ENCODE assay signal across 31 cellular contexts in the genomic region with DNA sequence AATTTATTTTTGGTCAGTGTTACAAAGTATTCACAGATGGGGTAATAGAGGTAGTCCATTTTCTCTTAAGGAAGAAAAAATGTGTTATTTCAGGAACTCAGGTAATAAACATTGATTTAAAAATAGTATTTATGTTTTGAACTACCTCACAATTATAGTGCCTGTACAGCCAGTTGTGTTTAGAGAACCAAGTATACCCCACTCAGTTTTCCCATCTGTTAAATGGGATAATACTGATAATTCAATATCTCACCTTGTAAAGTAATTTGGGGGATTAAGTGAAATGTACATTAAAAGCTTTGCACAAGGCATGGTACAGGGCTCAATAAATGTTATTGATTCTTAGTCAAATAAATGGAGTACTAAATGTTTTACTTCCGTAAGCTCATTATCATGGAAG.
"Had no signal": no experiment of that assay in that cellular context is flagged by ENCODE, and none has a peak within 500 bp of the region (broad histone marks: within the 10 kb centered on the region; RNA-seq: fewer than 3 reads in every experiment).

No MANE protein-coding gene starts in this region.

- H3K27ac ChIP-seq: neutrophil, parathyroid adenoma, psoas muscle, skin epidermis, spleen, suprapubic skin, testis, tibial artery, transverse colon, upper lobe of right lung, uterus had no signal

- H3K4me2 ChIP-seq: smooth muscle cell had no signal

- H3K9me3 Mint-ChIP-seq: naive thymus-derived CD8-positive, alpha-beta T cell; natural killer cell treated with Interleukin-12 subunit alpha and Interleukin-12 subunit beta and Interleukin-15 and Interleukin-18, amount 100 ng/mL, for 72 hours; nephron progenitor cell; neural crest cell; stimulated activated memory B cell treated with anti-CD40 and anti-IgM and Interleukin-4, amounts not matched to agents 10 μg/mL and 1 μg/mL and 100 μg/mL, for 72 hours; stimulated activated naive CD8-positive, alpha-beta T cell treated with anti-CD3 and anti-CD28 coated beads, Interleukin-15, amount 100 ng/mL, for 72 hours; type B pancreatic cell had no signal

- H3K9me3 ChIP-seq: neutrophil, psoas muscle, spleen, suprapubic skin, testis, tibial artery, transverse colon, upper lobe of right lung, uterus had no signal

- H3K9ac ChIP-seq: parathyroid adenoma had no signal

- DNase-seq: naive thymus-derived CD8-positive, alpha-beta T cell; nephron progenitor cell; nucleus accumbens; psoas muscle; right cardiac atrium; spleen; stimulated activated CD4-positive, alpha-beta T cell treated with anti-CD3 and anti-CD28 coated beads, Interleukin-12 subunit alpha, Interleukin-12 subunit beta, amount 100 ng/mL, for 4 hours; stimulated activated CD4-positive, alpha-beta T cell treated with anti-CD3 and anti-CD28 coated beads, Interleukin-1b, Interleukin-23, amount 100 ng/mL, for 48 hours; stimulated activated CD4-positive, alpha-beta T cell treated with anti-CD3 and anti-CD28 coated beads, Interleukin-4, amount 100 ng/mL, for 1 hour; stimulated activated CD4-positive, alpha-beta T cell treated with anti-CD3 and anti-CD28 coated beads, Interleukin-4, amount 100 ng/mL, for 4 hours; stimulated activated CD8-positive, alpha-beta memory T cell treated with anti-CD3 and anti-CD28 coated beads, Interleukin-4, amount 100 ng/mL, for 48 hours; stimulated activated naive CD4-positive, alpha-beta T cell; stimulated activated naive CD8-positive, alpha-beta T cell treated with anti-CD3 and anti-CD28 coated beads, Interleukin-15, amount 100 ng/mL, for 72 hours; stimulated activated naive CD8-positive, alpha-beta T cell treated with anti-CD3 and anti-CD28 coated beads, Interleukin-15, Interleukin-2, amounts not matched to agents 100 U/mL and 50 U/mL, for 24 hours; substantia nigra; testis; tibial artery; transverse colon; upper lobe of right lung; uterus had no signal

- H3K27me3 ChIP-seq: neutrophil, spleen, suprapubic skin, testis, tibial artery, transverse colon, upper lobe of right lung, uterus had no signal

- H3K4me3 ChIP-seq: psoas muscle, skin epidermis, smooth muscle cell, spleen, suprapubic skin, testis, tibial artery, transverse colon, upper lobe of right lung, uterus had no signal

- H3K36me3 ChIP-seq: uterus had no signal

- ATAC-seq: naive thymus-derived CD8-positive, alpha-beta T cell; natural killer cell treated with Interleukin-12 subunit alpha and Interleukin-12 subunit beta and Interleukin-15 and Interleukin-18, amount 100 ng/mL, for 72 hours; psoas muscle; right cardiac atrium; sciatic nerve; stimulated activated memory B cell treated with anti-CD40 and anti-IgM and Interleukin-4, amounts not matched to agents 10 μg/mL and 1 μg/mL and 100 μg/mL, for 72 hours; stimulated activated naive CD8-positive, alpha-beta T cell treated with anti-CD3 and anti-CD28 coated beads, Interleukin-15, amount 100 ng/mL, for 72 hours; stimulated activated naive CD8-positive, alpha-beta T cell treated with anti-CD3 and anti-CD28 coated beads, Interleukin-15, Interleukin-2, amounts not matched to agents 100 U/mL and 50 U/mL, for 24 hours; upper lobe of right lung had no signal

- H3K27ac Mint-ChIP-seq: naive thymus-derived CD8-positive, alpha-beta T cell; natural killer cell treated with Interleukin-12 subunit alpha and Interleukin-12 subunit beta and Interleukin-15 and Interleukin-18, amount 100 ng/mL, for 72 hours; nephron progenitor cell; progenitor cell of endocrine pancreas; stimulated activated memory B cell treated with anti-CD40 and anti-IgM and Interleukin-4, amounts not matched to agents 10 μg/mL and 1 μg/mL and 100 μg/mL, for 72 hours; stimulated activated naive CD8-positive, alpha-beta T cell treated with anti-CD3 and anti-CD28 coated beads, Interleukin-15, amount 100 ng/mL, for 72 hours; type B pancreatic cell had no signal

- H2AFZ ChIP-seq: parathyroid adenoma had no signal

- H3K4me3 Mint-ChIP-seq: naive thymus-derived CD8-positive, alpha-beta T cell; natural killer cell treated with Interleukin-12 subunit alpha and Interleukin-12 subunit beta and Interleukin-15 and Interleukin-18, amount 100 ng/mL, for 72 hours; nephron progenitor cell; neural crest cell; stimulated activated memory B cell treated with anti-CD40 and anti-IgM and Interleukin-4, amounts not matched to agents 10 μg/mL and 1 μg/mL and 100 μg/mL, for 72 hours; stimulated activated naive CD8-positive, alpha-beta T cell treated with anti-CD3 and anti-CD28 coated beads, Interleukin-15, amount 100 ng/mL, for 72 hours; type B pancreatic cell had no signal

- H3K27me3 Mint-ChIP-seq: naive thymus-derived CD8-positive, alpha-beta T cell; natural killer cell treated with Interleukin-12 subunit alpha and Interleukin-12 subunit beta and Interleukin-15 and Interleukin-18, amount 100 ng/mL, for 72 hours; progenitor cell of endocrine pancreas; stimulated activated memory B cell treated with anti-CD40 and anti-IgM and Interleukin-4, amounts not matched to agents 10 μg/mL and 1 μg/mL and 100 μg/mL, for 72 hours; stimulated activated naive CD8-positive, alpha-beta T cell treated with anti-CD3 and anti-CD28 coated beads, Interleukin-15, amount 100 ng/mL, for 72 hours; type B pancreatic cell had no signal
